15 cellular contexts compared by ENCODE assay signal in genomic region chr7:77413861-77414424, GRCh38. TPM values are rescaled to one million over a fixed set of nuclear protein-coding genes. Genes with fewer than 3 reads are reported as not detected.
DNase-seq lines count a peak whose midpoint lies in the region; ATAC-seq and TF ChIP-seq lines count a peak whose summit lies in the region.
"Had no signal": no experiment of that assay in that cellular context is flagged by ENCODE, and none has a peak within 500 bp of the region (broad histone marks: within the 10 kb centered on the region; RNA-seq: fewer than 3 reads in every experiment).

No MANE protein-coding gene starts in this region.

- H3K27ac ChIP-seq in CD4-positive, alpha-beta T cell (ENCODE audit: low read depth, low read length), result no peak overlapping the region
- H3K27ac ChIP-seq in OCI-LY1 (ENCODE audit: low read depth, low read length, poor library complexity, severe bottlenecking), result peak overlapping the region; percentile 69
- peak overlapping the region in 3 of 4 donors; percentile 27 to 45 (median 28) for H3K27ac ChIP-seq in esophagus squamous epithelium
- no peak overlapping the region for H3K27ac ChIP-seq in testis
- peak overlapping the region in 1 of 2 donors; percentile 19 for H3K27ac ChIP-seq in coronary artery
- H3K27ac ChIP-seq: SK-N-MC had no signal

- H3F3A ChIP-seq in OCI-LY1 (ENCODE audit: insufficient read depth, low read length), result peaks cover 14% of the 10 kb centered on the region; the same call in 1 of the 2 replicates

- CTCF ChIA-PET in CD4-positive, alpha-beta T cell (lab: Charles Lee), result no interaction called here

- POLR2A ChIA-PET in CD4-positive, alpha-beta T cell (lab: Charles Lee), result interaction anchor here (0.6 to 1.5 kb wide), 3 partner anchors 14 to 65 kb away, joined by 3 to 7 read pairs (median 3); no protein-coding TSS in a partner anchor

- peaks cover 55% of the 10 kb centered on the region for H3K4me1 Mint-ChIP-seq in CD4-positive, alpha-beta T cell (ENCODE audit: low read depth)
- peaks cover 10% of the 10 kb centered on the region for H3K4me1 Mint-ChIP-seq in nephron

- TF ChIP-seq POLR2A in esophagus squamous epithelium (IDR thresholded peaks at IDR 0.05) (no peak), testis (IDR thresholded peaks at IDR 0.05) (no peak)

- peak overlapping the region; percentile 62 for H3K27ac Mint-ChIP-seq in CD4-positive, alpha-beta T cell
- no peak overlapping the region for H3K27ac Mint-ChIP-seq in nephron

- no peaks in the 10 kb centered on the region for H3K9me3 ChIP-seq in CD4-positive, alpha-beta T cell (ENCODE audit: control insufficient read depth, low read length)
- H3K9me3 ChIP-seq in OCI-LY1 (ENCODE audit: low read length) (no peaks in the 10 kb centered on the region), esophagus squamous epithelium (no peaks in the 10 kb centered on the region), testis (no peaks in the 10 kb centered on the region)

- no peaks in the 10 kb centered on the region for H3K9me2 ChIP-seq in OCI-LY1 (ENCODE audit: low read depth, low read length)

- intact Hi-C loops in CD4-positive, alpha-beta T cell (cut with DNase I, micrococcal nuclease), result loop anchor here in 1 of 2 experiments (5.0 kb wide), 1 partner anchor 52 kb away; no protein-coding TSS in a partner anchor
- intact Hi-C loops in esophagus squamous epithelium (cut with DNase I) (no loop called here), testis (cut with DNase I; ENCODE audit: low total_unique reads) (no loop called here)

- no peaks in the 10 kb centered on the region for H4K20me1 ChIP-seq in OCI-LY1 (ENCODE audit: insufficient read depth, low read length)

- no peak for DNase-seq in CD4-positive, alpha-beta T cell
- DNase-seq in esophagus squamous epithelium (lab: John Stamatoyannopoulos, UW) (no peak), OCI-M1 (lab: John Stamatoyannopoulos, UW) (no peak), testis (no peak), coronary artery (ENCODE audit: low spot score) (no peak), foreskin melanocyte (no peak)
- DNase-seq: activated CD4-positive, alpha-beta T cell treated with anti-CD3 and anti-CD28 coated beads for 48 hours; activated naive CD4-positive, alpha-beta T cell treated with anti-CD3 and anti-CD28 coated beads, Interleukin-2, amount 50 U/mL, for 16 hours; effector CD8-positive, alpha-beta T cell; MM.1S; NCI-H524; stimulated activated CD4-positive, alpha-beta T cell treated with anti-CD3 and anti-CD28 coated beads, Interleukin-2, amount 100 ng/mL, for 24 hours had no signal

- TF ChIP-seq CTCF in CD4-positive, alpha-beta T cell (IDR thresholded peaks at IDR 0.05), result no peak
- TF ChIP-seq CTCF in OCI-LY1 (IDR thresholded peaks at IDR 0.05; ENCODE audit: low read length) (no peak), esophagus squamous epithelium (IDR thresholded peaks at IDR 0.05) (no peak), nephron (IDR thresholded peaks at IDR 0.05; ENCODE audit: unreplicated experiment in 3 of 3) (no peak), testis (IDR thresholded peaks at IDR 0.05) (no peak), coronary artery (IDR thresholded peaks at IDR 0.05) (no peak)

- H3K4me3 ChIP-seq in OCI-LY1 (ENCODE audit: low read depth, low read length, poor library complexity, severe bottlenecking), result no peak overlapping the region
- H3K4me3 ChIP-seq in esophagus squamous epithelium, result no peak overlapping the region
- no peak overlapping the region for H3K4me3 ChIP-seq in testis
- no peak overlapping the region for H3K4me3 ChIP-seq in coronary artery
- H3K4me3 ChIP-seq: SK-N-MC had no signal

- no peak overlapping the region for H3K9ac ChIP-seq in OCI-LY1 (ENCODE audit: low read length)

- no peaks in the 10 kb centered on the region for H3K27me3 Mint-ChIP-seq in CD4-positive, alpha-beta T cell
- H3K27me3 Mint-ChIP-seq in nephron (ENCODE audit: low read depth), result peaks cover 49% of the 10 kb centered on the region

- H3K4me1 ChIP-seq in OCI-LY1 (ENCODE audit: insufficient read depth, low read length, severe bottlenecking), result peaks cover 44% of the 10 kb centered on the region
- peaks cover 5 to 57% (median 13%) of the 10 kb centered on the region in 3 donors for H3K4me1 ChIP-seq in esophagus squamous epithelium
- H3K4me1 ChIP-seq in testis, result no peaks in the 10 kb centered on the region

- H3K36me3 ChIP-seq in OCI-LY1 (ENCODE audit: insufficient read depth, low read length) (no peaks in the 10 kb centered on the region), esophagus squamous epithelium (no peaks in the 10 kb centered on the region), testis (ENCODE audit: low read depth, missing control alignments) (no peaks in the 10 kb centered on the region)

- no peaks in the 10 kb centered on the region for H3K79me2 ChIP-seq in OCI-LY1 (ENCODE audit: insufficient read depth, low read length)

- no peaks in the 10 kb centered on the region for H3K27me3 ChIP-seq in CD4-positive, alpha-beta T cell (ENCODE audit: control insufficient read depth, insufficient read depth, low read length)
- no peaks in the 10 kb centered on the region for H3K27me3 ChIP-seq in OCI-LY1 (ENCODE audit: insufficient read depth, low read length)
- no peaks in the 10 kb centered on the region for H3K27me3 ChIP-seq in esophagus squamous epithelium
- H3K27me3 ChIP-seq in testis, result no peaks in the 10 kb centered on the region

- H3K4me2 ChIP-seq in OCI-LY1 (ENCODE audit: low read length), result peak overlapping the region; percentile 66; the same call in 1 of the 2 replicates

- H3K4me3 Mint-ChIP-seq in CD4-positive, alpha-beta T cell, result peak overlapping the region; percentile 87
- H3K4me3 Mint-ChIP-seq in nephron, result peak overlapping the region in 2 of 3 experiments; percentile 76 to 78

- no peaks in the 10 kb centered on the region for H3K36me3 Mint-ChIP-seq in CD4-positive, alpha-beta T cell (ENCODE audit: low read depth)
- H3K36me3 Mint-ChIP-seq in nephron (ENCODE audit: low read depth), result no peaks in the 10 kb centered on the region

- no peak for ATAC-seq in CD4-positive, alpha-beta T cell (ENCODE audit: poor library complexity)

- no peak overlapping the region for H2AFZ ChIP-seq in OCI-LY1 (ENCODE audit: low read length)

- H3K9me3 Mint-ChIP-seq in CD4-positive, alpha-beta T cell, result no peaks in the 10 kb centered on the region
- H3K9me3 Mint-ChIP-seq in nephron, result no peaks in the 10 kb centered on the region

RNA-seq across cellular contexts. Expression of gene GSAP, which starts 2.2 kb away (rescaled TPM):
- total RNA-seq in CD4-positive, alpha-beta T cell, result 10 to 100 TPM; 19.1 to 19.5 TPM
- total RNA-seq in esophagus squamous epithelium, result 10 to 100 TPM in 2 of 4 donors, 1 to 10 TPM in 2; 5.7 to 22.5 (median 10.8) TPM
- 10 to 100 TPM; 14.6 to 16.2 TPM for total RNA-seq in testis
- 6.0 TPM for polyA plus RNA-seq in testis (ENCODE audit: insufficient read depth, low read depth, low replicate concordance)

Comparison
In these comparisons a context has a peak if more than half of its experiments do, and no peak if none do; other contexts are left out.
1. H3K27ac ChIP-seq: peak in OCI-LY1 (single experiment) and esophagus squamous epithelium (3 of 4); none in CD4-positive, alpha-beta T cell (single experiment) and testis (0 of 2).